ENCODE assay signal across 2 cellular contexts in the genomic region with DNA sequence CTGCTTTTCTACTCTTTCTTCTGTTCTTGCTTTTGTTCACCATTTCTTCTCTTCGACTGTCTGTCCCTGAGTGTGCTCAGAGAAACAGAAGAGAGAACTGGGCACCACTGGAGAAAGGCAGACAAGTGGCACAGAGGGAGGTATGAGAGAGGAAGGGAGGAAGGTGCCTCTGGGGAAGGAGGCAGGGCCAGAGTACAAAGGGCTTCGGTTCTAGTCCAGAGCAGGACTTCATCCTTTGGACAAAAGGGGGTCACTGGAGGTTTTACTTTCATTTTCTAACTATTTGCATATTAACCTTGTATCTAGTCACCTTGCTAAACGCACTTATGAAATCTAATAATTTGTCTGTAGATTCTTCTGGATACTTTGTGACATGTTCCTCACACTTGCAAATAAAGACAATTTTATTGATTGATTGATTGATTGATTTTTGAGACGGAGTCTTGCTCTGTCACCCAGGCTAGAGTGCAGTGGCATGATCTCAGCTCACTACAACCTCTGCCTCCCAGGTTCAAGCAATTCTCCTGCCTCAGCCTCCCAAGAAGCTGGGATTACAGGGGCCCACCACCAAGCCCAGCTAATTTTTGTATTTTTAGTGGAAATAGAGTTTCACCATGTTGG.
TF ChIP-seq lines count a peak whose summit lies in the region.

No MANE protein-coding gene starts in this region.

TF ChIP-seq in HepG2, 621 proteins besides CTCF, POLR2A, EP300 and RAD21 (continues in another document):
- TF ChIP-seq ZNF441 (CRISPR knock-in tag; IDR thresholded peaks at IDR 0.05; ENCODE audit: borderline replicate concordance) (peak; percentile 84), ONECUT2 (CRISPR knock-in tag; IDR thresholded peaks at IDR 0.05) (0 out of 2 replicates have a peak, but pooled peaks have one; percentile 18), ZC3H4 (CRISPR knock-in tag; IDR thresholded peaks at IDR 0.05; ENCODE audit: borderline replicate concordance) (no peak), RARA (CRISPR knock-in tag; IDR thresholded peaks at IDR 0.05) (peak; percentile 29; the same call in 1 of the 2 replicates), ZNF747 (CRISPR knock-in tag; IDR thresholded peaks at IDR 0.05; ENCODE audit: borderline replicate concordance) (no peak), MXD4 (CRISPR knock-in tag; IDR thresholded peaks at IDR 0.05) (0 out of 2 replicates have a peak, but pooled peaks have one; percentile 28), NR2F1 (CRISPR knock-in tag; IDR thresholded peaks at IDR 0.05) (peak in 1 of 2 experiments; percentile 30; a peak in 1 of 4 replicates), HNF4A (CRISPR knock-in tag; IDR thresholded peaks at IDR 0.05) (peak; percentile 76), ZNF354B (CRISPR knock-in tag; IDR thresholded peaks at IDR 0.05) (no peak), MTA3 (CRISPR knock-in tag; IDR thresholded peaks at IDR 0.05) (no peak), SAP130 (CRISPR knock-in tag; IDR thresholded peaks at IDR 0.05; ENCODE audit: low read depth) (peak; percentile 43; the same call in 1 of the 2 replicates)
- TF ChIP-seq, protein P1, sequence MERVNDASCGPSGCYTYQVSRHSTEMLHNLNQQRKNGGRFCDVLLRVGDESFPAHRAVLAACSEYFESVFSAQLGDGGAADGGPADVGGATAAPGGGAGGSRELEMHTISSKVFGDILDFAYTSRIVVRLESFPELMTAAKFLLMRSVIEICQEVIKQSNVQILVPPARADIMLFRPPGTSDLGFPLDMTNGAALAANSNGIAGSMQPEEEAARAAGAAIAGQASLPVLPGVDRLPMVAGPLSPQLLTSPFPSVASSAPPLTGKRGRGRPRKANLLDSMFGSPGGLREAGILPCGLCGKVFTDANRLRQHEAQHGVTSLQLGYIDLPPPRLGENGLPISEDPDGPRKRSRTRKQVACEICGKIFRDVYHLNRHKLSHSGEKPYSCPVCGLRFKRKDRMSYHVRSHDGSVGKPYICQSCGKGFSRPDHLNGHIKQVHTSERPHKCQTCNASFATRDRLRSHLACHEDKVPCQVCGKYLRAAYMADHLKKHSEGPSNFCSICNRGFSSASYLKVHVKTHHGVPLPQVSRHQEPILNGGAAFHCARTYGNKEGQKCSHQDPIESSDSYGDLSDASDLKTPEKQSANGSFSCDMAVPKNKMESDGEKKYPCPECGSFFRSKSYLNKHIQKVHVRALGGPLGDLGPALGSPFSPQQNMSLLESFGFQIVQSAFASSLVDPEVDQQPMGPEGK (CRISPR knock-in tag; IDR thresholded peaks at IDR 0.05), result 0 out of 2 replicates have a peak, but pooled peaks have one; percentile 12
- TF ChIP-seq, protein P2, sequence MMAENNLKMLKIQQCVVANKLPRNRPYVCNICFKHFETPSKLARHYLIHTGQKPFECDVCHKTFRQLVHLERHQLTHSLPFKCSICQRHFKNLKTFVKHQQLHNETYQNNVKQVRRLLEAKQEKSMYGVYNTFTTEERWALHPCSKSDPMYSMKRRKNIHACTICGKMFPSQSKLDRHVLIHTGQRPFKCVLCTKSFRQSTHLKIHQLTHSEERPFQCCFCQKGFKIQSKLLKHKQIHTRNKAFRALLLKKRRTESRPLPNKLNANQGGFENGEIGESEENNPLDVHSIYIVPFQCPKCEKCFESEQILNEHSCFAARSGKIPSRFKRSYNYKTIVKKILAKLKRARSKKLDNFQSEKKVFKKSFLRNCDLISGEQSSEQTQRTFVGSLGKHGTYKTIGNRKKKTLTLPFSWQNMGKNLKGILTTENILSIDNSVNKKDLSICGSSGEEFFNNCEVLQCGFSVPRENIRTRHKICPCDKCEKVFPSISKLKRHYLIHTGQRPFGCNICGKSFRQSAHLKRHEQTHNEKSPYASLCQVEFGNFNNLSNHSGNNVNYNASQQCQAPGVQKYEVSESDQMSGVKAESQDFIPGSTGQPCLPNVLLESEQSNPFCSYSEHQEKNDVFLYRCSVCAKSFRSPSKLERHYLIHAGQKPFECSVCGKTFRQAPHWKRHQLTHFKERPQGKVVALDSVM (CRISPR knock-in tag; IDR thresholded peaks at IDR 0.05), result peak; percentile 34; the same call in 1 of the 2 replicates
- TF ChIP-seq, protein P3, sequence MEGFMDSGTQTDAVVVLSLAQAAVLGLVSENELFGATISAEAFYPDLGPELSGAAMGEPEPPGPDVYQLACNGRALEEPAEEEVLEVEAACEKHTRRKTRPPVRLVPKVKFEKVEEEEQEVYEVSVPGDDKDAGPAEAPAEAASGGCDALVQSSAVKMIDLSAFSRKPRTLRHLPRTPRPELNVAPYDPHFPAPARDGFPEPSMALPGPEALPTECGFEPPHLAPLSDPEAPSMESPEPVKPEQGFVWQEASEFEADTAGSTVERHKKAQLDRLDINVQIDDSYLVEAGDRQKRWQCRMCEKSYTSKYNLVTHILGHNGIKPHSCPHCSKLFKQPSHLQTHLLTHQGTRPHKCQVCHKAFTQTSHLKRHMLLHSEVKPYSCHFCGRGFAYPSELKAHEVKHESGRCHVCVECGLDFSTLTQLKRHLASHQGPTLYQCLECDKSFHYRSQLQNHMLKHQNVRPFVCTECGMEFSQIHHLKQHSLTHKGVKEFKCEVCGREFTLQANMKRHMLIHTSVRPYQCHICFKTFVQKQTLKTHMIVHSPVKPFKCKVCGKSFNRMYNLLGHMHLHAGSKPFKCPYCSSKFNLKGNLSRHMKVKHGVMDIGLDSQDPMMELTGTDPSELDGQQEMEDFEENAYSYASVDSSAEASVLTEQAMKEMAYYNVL (CRISPR knock-in tag; IDR thresholded peaks at IDR 0.05; ENCODE audit: borderline replicate concordance), result peak; percentile 68; the same call in 1 of the 2 replicates
- TF ChIP-seq, protein P4, sequence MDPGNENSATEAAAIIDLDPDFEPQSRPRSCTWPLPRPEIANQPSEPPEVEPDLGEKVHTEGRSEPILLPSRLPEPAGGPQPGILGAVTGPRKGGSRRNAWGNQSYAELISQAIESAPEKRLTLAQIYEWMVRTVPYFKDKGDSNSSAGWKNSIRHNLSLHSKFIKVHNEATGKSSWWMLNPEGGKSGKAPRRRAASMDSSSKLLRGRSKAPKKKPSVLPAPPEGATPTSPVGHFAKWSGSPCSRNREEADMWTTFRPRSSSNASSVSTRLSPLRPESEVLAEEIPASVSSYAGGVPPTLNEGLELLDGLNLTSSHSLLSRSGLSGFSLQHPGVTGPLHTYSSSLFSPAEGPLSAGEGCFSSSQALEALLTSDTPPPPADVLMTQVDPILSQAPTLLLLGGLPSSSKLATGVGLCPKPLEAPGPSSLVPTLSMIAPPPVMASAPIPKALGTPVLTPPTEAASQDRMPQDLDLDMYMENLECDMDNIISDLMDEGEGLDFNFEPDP (CRISPR knock-in tag; conservative IDR thresholded peaks at IDR 0.05), result 0 out of 2 replicates have a peak, but pooled peaks have one; percentile 46

TF ChIP-seq in WTC11, 78 proteins besides CTCF, POLR2A, EP300 and RAD21:
- TF ChIP-seq CREB1 (CRISPR knock-in tag; IDR thresholded peaks at IDR 0.05) (no peak), MXD4 (CRISPR knock-in tag; IDR thresholded peaks at IDR 0.05; ENCODE audit: borderline replicate concordance) (no peak), CREM (CRISPR knock-in tag; IDR thresholded peaks at IDR 0.05) (no peak), FOXJ3 (CRISPR knock-in tag; IDR thresholded peaks at IDR 0.05; ENCODE audit: borderline replicate concordance) (no peak)
- TF ChIP-seq, protein P5, sequence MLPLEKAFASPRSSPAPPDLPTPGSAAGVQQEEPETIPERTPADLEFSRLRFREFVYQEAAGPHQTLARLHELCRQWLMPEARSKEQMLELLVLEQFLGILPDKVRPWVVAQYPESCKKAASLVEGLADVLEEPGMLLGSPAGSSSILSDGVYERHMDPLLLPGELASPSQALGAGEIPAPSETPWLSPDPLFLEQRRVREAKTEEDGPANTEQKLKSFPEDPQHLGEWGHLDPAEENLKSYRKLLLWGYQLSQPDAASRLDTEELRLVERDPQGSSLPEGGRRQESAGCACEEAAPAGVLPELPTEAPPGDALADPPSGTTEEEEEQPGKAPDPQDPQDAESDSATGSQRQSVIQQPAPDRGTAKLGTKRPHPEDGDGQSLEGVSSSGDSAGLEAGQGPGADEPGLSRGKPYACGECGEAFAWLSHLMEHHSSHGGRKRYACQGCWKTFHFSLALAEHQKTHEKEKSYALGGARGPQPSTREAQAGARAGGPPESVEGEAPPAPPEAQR (CRISPR knock-in tag; IDR thresholded peaks at IDR 0.05), result no peak
- TF ChIP-seq, protein P6, sequence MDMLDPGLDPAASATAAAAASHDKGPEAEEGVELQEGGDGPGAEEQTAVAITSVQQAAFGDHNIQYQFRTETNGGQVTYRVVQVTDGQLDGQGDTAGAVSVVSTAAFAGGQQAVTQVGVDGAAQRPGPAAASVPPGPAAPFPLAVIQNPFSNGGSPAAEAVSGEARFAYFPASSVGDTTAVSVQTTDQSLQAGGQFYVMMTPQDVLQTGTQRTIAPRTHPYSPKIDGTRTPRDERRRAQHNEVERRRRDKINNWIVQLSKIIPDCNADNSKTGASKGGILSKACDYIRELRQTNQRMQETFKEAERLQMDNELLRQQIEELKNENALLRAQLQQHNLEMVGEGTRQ (CRISPR knock-in tag; IDR thresholded peaks at IDR 0.05), result no peak
- TF ChIP-seq, protein P7, sequence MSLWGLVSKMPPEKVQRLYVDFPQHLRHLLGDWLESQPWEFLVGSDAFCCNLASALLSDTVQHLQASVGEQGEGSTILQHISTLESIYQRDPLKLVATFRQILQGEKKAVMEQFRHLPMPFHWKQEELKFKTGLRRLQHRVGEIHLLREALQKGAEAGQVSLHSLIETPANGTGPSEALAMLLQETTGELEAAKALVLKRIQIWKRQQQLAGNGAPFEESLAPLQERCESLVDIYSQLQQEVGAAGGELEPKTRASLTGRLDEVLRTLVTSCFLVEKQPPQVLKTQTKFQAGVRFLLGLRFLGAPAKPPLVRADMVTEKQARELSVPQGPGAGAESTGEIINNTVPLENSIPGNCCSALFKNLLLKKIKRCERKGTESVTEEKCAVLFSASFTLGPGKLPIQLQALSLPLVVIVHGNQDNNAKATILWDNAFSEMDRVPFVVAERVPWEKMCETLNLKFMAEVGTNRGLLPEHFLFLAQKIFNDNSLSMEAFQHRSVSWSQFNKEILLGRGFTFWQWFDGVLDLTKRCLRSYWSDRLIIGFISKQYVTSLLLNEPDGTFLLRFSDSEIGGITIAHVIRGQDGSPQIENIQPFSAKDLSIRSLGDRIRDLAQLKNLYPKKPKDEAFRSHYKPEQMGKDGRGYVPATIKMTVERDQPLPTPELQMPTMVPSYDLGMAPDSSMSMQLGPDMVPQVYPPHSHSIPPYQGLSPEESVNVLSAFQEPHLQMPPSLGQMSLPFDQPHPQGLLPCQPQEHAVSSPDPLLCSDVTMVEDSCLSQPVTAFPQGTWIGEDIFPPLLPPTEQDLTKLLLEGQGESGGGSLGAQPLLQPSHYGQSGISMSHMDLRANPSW (CRISPR knock-in tag; conservative IDR thresholded peaks at IDR 0.05; ENCODE audit: low read depth), result no peak
- TF ChIP-seq, protein P8, sequence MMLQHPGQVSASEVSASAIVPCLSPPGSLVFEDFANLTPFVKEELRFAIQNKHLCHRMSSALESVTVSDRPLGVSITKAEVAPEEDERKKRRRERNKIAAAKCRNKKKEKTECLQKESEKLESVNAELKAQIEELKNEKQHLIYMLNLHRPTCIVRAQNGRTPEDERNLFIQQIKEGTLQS (CRISPR knock-in tag; conservative IDR thresholded peaks at IDR 0.05), result no peak
- TF ChIP-seq, protein P9, sequence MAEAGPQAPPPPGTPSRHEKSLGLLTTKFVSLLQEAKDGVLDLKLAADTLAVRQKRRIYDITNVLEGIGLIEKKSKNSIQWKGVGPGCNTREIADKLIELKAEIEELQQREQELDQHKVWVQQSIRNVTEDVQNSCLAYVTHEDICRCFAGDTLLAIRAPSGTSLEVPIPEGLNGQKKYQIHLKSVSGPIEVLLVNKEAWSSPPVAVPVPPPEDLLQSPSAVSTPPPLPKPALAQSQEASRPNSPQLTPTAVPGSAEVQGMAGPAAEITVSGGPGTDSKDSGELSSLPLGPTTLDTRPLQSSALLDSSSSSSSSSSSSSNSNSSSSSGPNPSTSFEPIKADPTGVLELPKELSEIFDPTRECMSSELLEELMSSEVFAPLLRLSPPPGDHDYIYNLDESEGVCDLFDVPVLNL (CRISPR knock-in tag; IDR thresholded peaks at IDR 0.05; ENCODE audit: borderline replicate concordance, low read depth), result no peak
TF ChIP-seq in WTC11: peak in this region for 0.
